In genomic region chr11:130916238-130916855, GRCh38 we compare ENCODE assay signal across 8 cellular contexts. TPM values are rescaled to one million over a fixed set of nuclear protein-coding genes. Genes with fewer than 3 reads are reported as not detected.
DNase-seq lines count a peak whose midpoint lies in the region; ATAC-seq and TF ChIP-seq lines count a peak whose summit lies in the region.

Gene SNX19 (minus strand): TSS chr11:130916479. CDS start chr11:130915939, 540 bp downstream.

- H3K4me1 ChIP-seq in left ventricle myocardium inferior (peaks cover 53% of the 10 kb centered on the region), prostate gland (replicated peaks) (no peaks in the 10 kb centered on the region)

- H3K27me3 Mint-ChIP-seq in T-helper 1 cell treated with Interleukin-12 subunit alpha and Interleukin-12 subunit beta and Interleukin-4 antibody, amounts not matched to agents 30 μg/mL and 1 μg/mL, for 36 hours (ENCODE audit: low read depth): peaks cover 6% of the 10 kb centered on the region

- no peaks in the 10 kb centered on the region for H3K9me3 Mint-ChIP-seq in T-helper 1 cell treated with Interleukin-12 subunit alpha and Interleukin-12 subunit beta and Interleukin-4 antibody, amounts not matched to agents 30 μg/mL and 1 μg/mL, for 36 hours

- H3K4me3 ChIP-seq in left ventricle myocardium inferior (peak within 1 kb of the TSS; percentile 99), prostate gland (peak within 1 kb of the TSS; percentile 55 to 81)

- intact Hi-C loops in left ventricle myocardium inferior (cut with micrococcal nuclease): no loop called here
- intact Hi-C loops in prostate gland (cut with DNase I): loop anchor here (5.0 kb wide), 1 partner anchor 914 kb away; the partner anchor contains the start of gene PRDM10

- TF ChIP-seq CTCF in GM13976 (IDR thresholded peaks at IDR 0.05; ENCODE audit: borderline replicate concordance, control extremely low read depth, extremely low read depth, insufficient read depth, missing control alignments) (peak; percentile 100), left ventricle myocardium inferior (IDR thresholded peaks at IDR 0.05; ENCODE audit: borderline replicate concordance) (peak; percentile 100), prostate gland (IDR thresholded peaks at IDR 0.05) (peak; percentile 76 to 99 (median 94))

- peak within 1 kb of the TSS; percentile 83 for H3K4me3 Mint-ChIP-seq in T-helper 1 cell treated with Interleukin-12 subunit alpha and Interleukin-12 subunit beta and Interleukin-4 antibody, amounts not matched to agents 30 μg/mL and 1 μg/mL, for 36 hours

- H3K27ac ChIP-seq in left ventricle myocardium inferior (replicated peaks) (peak within 1 kb of the TSS; percentile 90), prostate gland (peak within 1 kb of the TSS; percentile 52 to 72)

- DNase-seq in GM13976 (ENCODE audit: low spot score): peak; percentile 97
- peak; percentile 91 to 94 (median 93) for DNase-seq in NCI-H1417 (lab: John Stamatoyannopoulos, UW)
- peak; percentile 71 for DNase-seq in amniotic stem cell (lab: John Stamatoyannopoulos, UW)
- peak; percentile 95 for DNase-seq in left ventricle myocardium inferior
- peak; percentile 88 for DNase-seq in prostate gland (ENCODE audit: low spot score)
- DNase-seq in ureter (ENCODE audit: low spot score): peak; percentile 92

- in situ Hi-C loops in GM13976 (cut with MboI; ENCODE audit: low sequenced_read_pairs, unreplicated experiment): no loop called here

- no peaks in the 10 kb centered on the region for H3K9me3 ChIP-seq in left ventricle myocardium inferior (replicated peaks)
- H3K9me3 ChIP-seq in prostate gland: no peaks in the 10 kb centered on the region

- H3K4me1 Mint-ChIP-seq in T-helper 1 cell treated with Interleukin-12 subunit alpha and Interleukin-12 subunit beta and Interleukin-4 antibody, amounts not matched to agents 30 μg/mL and 1 μg/mL, for 36 hours (ENCODE audit: low read depth): peaks cover 25% of the 10 kb centered on the region

- WGBS in prostate gland: under 1% methylated on average over 69 of the region's 72 CpGs

- peaks cover 22% of the 10 kb centered on the region for H3K36me3 Mint-ChIP-seq in T-helper 1 cell treated with Interleukin-12 subunit alpha and Interleukin-12 subunit beta and Interleukin-4 antibody, amounts not matched to agents 30 μg/mL and 1 μg/mL, for 36 hours (ENCODE audit: low read depth)

- peaks cover 20% of the 10 kb centered on the region for H3K36me3 ChIP-seq in left ventricle myocardium inferior
- H3K36me3 ChIP-seq in prostate gland: no peaks in the 10 kb centered on the region

- H3K27me3 ChIP-seq in left ventricle myocardium inferior (ENCODE audit: low read depth): no peaks in the 10 kb centered on the region
- H3K27me3 ChIP-seq in prostate gland (replicated peaks; ENCODE audit: insufficient read depth): no peaks in the 10 kb centered on the region

- TF ChIP-seq POLR2A in prostate gland (IDR thresholded peaks at IDR 0.05): peak; percentile 47

- peak; percentile 100 for ATAC-seq in HG02763 (IDR thresholded peaks at IDR 0.05; ENCODE audit: unreplicated experiment)

- peak within 1 kb of the TSS; percentile 85 for H3K27ac Mint-ChIP-seq in T-helper 1 cell treated with Interleukin-12 subunit alpha and Interleukin-12 subunit beta and Interleukin-4 antibody, amounts not matched to agents 30 μg/mL and 1 μg/mL, for 36 hours

RNA-seq across cellular contexts. Expression of gene SNX19, which starts in this region (rescaled TPM):
- 56.0 TPM for total RNA-seq in left ventricle myocardium inferior
- 100 to 1,000 TPM in 1 of 2 donors, 10 to 100 TPM in 1; 87.7 to 115 TPM for total RNA-seq in prostate gland
- 105 TPM for total RNA-seq in ureter

Comparison
In these comparisons a context has a peak if more than half of its experiments do, and no peak if none do; other contexts are left out.
1. Peak in every context shown above with its lines: DNase-seq, ATAC-seq, H3K4me3 ChIP-seq and H3K27ac ChIP-seq.